Comparison of ENCODE assay signal across 8 cellular contexts in the genomic region with DNA sequence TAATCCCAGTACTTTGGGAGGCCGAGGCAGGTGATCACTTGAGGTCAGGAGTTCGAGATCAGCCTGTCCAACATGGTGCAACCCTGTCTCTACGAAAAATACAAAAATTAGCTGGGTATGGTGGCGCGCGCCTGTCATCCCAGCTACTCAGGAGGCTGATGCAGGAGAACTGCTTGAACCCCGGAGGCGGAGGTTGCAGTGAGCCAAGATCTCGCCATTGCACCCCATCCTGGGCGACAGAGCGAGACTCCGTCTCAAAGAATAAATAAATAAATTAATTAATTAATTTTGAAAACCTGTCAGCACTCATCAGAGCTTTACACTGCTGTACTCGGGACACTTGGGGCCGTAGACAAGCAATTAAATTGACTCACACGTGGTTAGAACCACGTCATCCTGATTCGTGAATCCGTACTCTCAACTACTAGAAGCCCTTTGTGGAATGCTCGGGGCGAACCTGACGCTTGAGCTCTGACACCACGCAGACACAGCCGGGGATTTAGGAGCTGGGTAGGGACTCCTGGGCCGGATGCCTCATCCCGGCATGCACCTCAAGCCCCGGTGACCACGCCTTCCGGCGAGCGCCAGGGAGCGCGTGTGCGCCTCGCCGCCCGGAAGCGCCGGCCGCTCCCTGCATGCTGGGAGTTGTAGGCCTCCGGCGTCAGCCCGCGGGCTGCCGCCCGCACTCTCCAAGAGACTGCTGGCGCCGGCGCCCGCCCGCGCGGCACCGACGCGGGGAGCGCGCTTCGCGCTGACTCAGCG. TPM values are rescaled to one million over a fixed set of nuclear protein-coding genes. Genes with fewer than 3 reads are reported as not detected.
A peak's percentile ranks its signal among the peaks of the same experiment; 100 is the strongest.
DNase-seq lines count a peak whose midpoint lies in the region; ATAC-seq and TF ChIP-seq lines count a peak whose summit lies in the region.

A gene with protein sequence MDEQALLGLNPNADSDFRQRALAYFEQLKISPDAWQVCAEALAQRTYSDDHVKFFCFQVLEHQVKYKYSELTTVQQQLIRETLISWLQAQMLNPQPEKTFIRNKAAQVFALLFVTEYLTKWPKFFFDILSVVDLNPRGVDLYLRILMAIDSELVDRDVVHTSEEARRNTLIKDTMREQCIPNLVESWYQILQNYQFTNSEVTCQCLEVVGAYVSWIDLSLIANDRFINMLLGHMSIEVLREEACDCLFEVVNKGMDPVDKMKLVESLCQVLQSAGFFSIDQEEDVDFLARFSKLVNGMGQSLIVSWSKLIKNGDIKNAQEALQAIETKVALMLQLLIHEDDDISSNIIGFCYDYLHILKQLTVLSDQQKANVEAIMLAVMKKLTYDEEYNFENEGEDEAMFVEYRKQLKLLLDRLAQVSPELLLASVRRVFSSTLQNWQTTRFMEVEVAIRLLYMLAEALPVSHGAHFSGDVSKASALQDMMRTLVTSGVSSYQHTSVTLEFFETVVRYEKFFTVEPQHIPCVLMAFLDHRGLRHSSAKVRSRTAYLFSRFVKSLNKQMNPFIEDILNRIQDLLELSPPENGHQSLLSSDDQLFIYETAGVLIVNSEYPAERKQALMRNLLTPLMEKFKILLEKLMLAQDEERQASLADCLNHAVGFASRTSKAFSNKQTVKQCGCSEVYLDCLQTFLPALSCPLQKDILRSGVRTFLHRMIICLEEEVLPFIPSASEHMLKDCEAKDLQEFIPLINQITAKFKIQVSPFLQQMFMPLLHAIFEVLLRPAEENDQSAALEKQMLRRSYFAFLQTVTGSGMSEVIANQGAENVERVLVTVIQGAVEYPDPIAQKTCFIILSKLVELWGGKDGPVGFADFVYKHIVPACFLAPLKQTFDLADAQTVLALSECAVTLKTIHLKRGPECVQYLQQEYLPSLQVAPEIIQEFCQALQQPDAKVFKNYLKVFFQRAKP (plus strand): TSS at position 685 of the 762 bp plus-strand sequence. CDS start 5,644 bp downstream, outside the sequence.

- H3K9me3 ChIP-seq in SK-N-SH (no peaks in the 10 kb centered on the region), testis (no peaks in the 10 kb centered on the region)

- no peak for TF ChIP-seq RAD21 in SK-N-SH (IDR thresholded peaks at IDR 0.05; ENCODE audit: low read length)

- no peak for TF ChIP-seq POLR2A in testis (IDR thresholded peaks at IDR 0.05)

- ATAC-seq in HG02610 (IDR thresholded peaks at IDR 0.05; ENCODE audit: unreplicated experiment), result peak; percentile 95
- peak; percentile 91 to 97 for ATAC-seq in activated naive CD4-positive, alpha-beta T cell treated with anti-CD3 and anti-CD28 coated beads, Interleukin-2, amount 50 U/mL, for 72 hours

- CTCF ChIA-PET in SK-N-SH (lab: Yijun Ruan, JAX), result interaction anchor here (1.4 kb wide), 1 partner anchor 11 kb away, joined by 3 read pairs; no protein-coding TSS in a partner anchor

- peaks cover 13 to 20% of the 10 kb centered on the region in 2 donors for H3K36me3 Mint-ChIP-seq in activated naive CD4-positive, alpha-beta T cell treated with anti-CD3 and anti-CD28 coated beads, Interleukin-2, amount 50 U/mL, for 72 hours

- H3K27ac Mint-ChIP-seq in activated naive CD4-positive, alpha-beta T cell treated with anti-CD3 and anti-CD28 coated beads, Interleukin-2, amount 50 U/mL, for 72 hours, result peak within 1 kb of the TSS; percentile 99 to 100

- H3K36me3 ChIP-seq in SK-N-SH (replicated peaks in 1 of 2; ENCODE audit: control insufficient read depth in 1 of 2, insufficient read depth in 2 of 2, low read length in 1 of 2), result no peaks in the 10 kb centered on the region
- no peaks in the 10 kb centered on the region for H3K36me3 ChIP-seq in testis (ENCODE audit: low read depth, missing control alignments)

- H3K9me3 Mint-ChIP-seq in activated naive CD4-positive, alpha-beta T cell treated with anti-CD3 and anti-CD28 coated beads, Interleukin-2, amount 50 U/mL, for 72 hours, result peaks cover 0 to 4% of the 10 kb centered on the region in 2 donors

- no peak for TF ChIP-seq EP300 in SK-N-SH (IDR thresholded peaks at IDR 0.05; ENCODE audit: borderline replicate concordance in 1 of 2, low read depth in 1 of 2, low read length in 1 of 2)

- no peaks in the 10 kb centered on the region for H3K9me2 ChIP-seq in SK-N-SH

- intact Hi-C loops in testis (cut with DNase I; ENCODE audit: low total_unique reads), result no loop called here

- H3F3A ChIP-seq in SK-N-SH (replicated peaks; ENCODE audit: insufficient read depth), result peaks cover 15% of the 10 kb centered on the region

- peak within 1 kb of the TSS; percentile 95 to 99 for H3K27ac ChIP-seq in SK-N-SH (ENCODE audit: low read depth in 2 of 2, low read length in 1 of 2)
- peak within 1 kb of the TSS; percentile 97 to 98 for H3K27ac ChIP-seq in testis

- no peaks in the 10 kb centered on the region for H3K27me3 ChIP-seq in SK-N-SH (ENCODE audit: insufficient read depth)
- H3K27me3 ChIP-seq in testis, result no peaks in the 10 kb centered on the region

- 21% methylated on average over 31 of the region's 60 CpGs for WGBS in SK-N-SH (ENCODE audit: low lambda C conversion rate)
- 11 to 34% methylated on average over 17 to 52 of the region's 60 CpGs for WGBS in testis, 2 donors

- H3K4me2 ChIP-seq in SK-N-SH, result peak within 1 kb of the TSS; percentile 89

- peak within 1 kb of the TSS; percentile 78 to 96 for H3K4me3 ChIP-seq in SK-N-SH (ENCODE audit: low read depth in 2 of 2, low read length in 1 of 2)
- H3K4me3 ChIP-seq in testis, result peak within 1 kb of the TSS; percentile 69 to 99

- TF ChIP-seq CTCF in GM10266 (IDR thresholded peaks at IDR 0.05; ENCODE audit: control insufficient read depth, insufficient read depth, low read depth, missing control alignments) (no peak), SK-N-SH (IDR thresholded peaks at IDR 0.05) (no peak), testis (IDR thresholded peaks at IDR 0.05) (no peak)

- POLR2A ChIA-PET in SK-N-SH (lab: Yijun Ruan, JAX), result interaction anchor here (0.6 kb wide), 1 partner anchor 14 kb away, joined by 3 read pairs; no protein-coding TSS in a partner anchor

- H2AFZ ChIP-seq in SK-N-SH (ENCODE audit: low read depth), result peak within 1 kb of the TSS; percentile 97

- peak; percentile 97 for DNase-seq in GM10266 (ENCODE audit: extremely low spot score)
- DNase-seq in NCI-H1092 (lab: John Stamatoyannopoulos, UW), result peak; percentile 88
- DNase-seq in SK-N-SH, result peak; percentile 95
- DNase-seq in activated naive CD4-positive, alpha-beta T cell treated with anti-CD3 and anti-CD28 coated beads, Interleukin-2, amount 50 U/mL, for 72 hours (ENCODE audit: low spot score in 2 of 2), result peak; percentile 88 to 97
- peak; percentile 72 for DNase-seq in glomerular endothelial cell (ENCODE audit: extremely low read depth, low read depth, low spot score)
- DNase-seq in occipital lobe (lab: John Stamatoyannopoulos, UW), result peak; percentile 90
- DNase-seq in testis, result peak; percentile 94

- peaks cover 40% of the 10 kb centered on the region for H3K79me2 ChIP-seq in SK-N-SH (ENCODE audit: insufficient read depth)

- peaks cover 3 to 14% of the 10 kb centered on the region in 2 experiments; a peak in 2 of 4 replicates for H3K4me1 ChIP-seq in SK-N-SH (ENCODE audit: control insufficient read depth in 1 of 2, insufficient read depth in 2 of 2, low read depth in 1 of 2, low read length in 1 of 2)
- peaks cover 5% of the 10 kb centered on the region for H3K4me1 ChIP-seq in testis

- peak within 1 kb of the TSS; percentile 100 for H3K9ac ChIP-seq in SK-N-SH

- H4K20me1 ChIP-seq in SK-N-SH (ENCODE audit: insufficient read depth), result peaks cover 21% of the 10 kb centered on the region

TF ChIP-seq in SK-N-SH, 30 proteins besides CTCF, POLR2A, EP300 and RAD21 (continues in another document):
- TF ChIP-seq RFX5 (IDR thresholded peaks at IDR 0.05; ENCODE audit: low read length) (peak; percentile 44; the same call in 1 of the 2 replicates), GABPA (IDR thresholded peaks at IDR 0.05; ENCODE audit: low read depth) (peak; percentile 81), NRF1 (IDR thresholded peaks at IDR 0.05; ENCODE audit: low read depth, low read length) (peak; percentile 56), YY1 (IDR thresholded peaks at IDR 0.05; ENCODE audit: low read depth) (0 out of 2 replicates have a peak, but pooled peaks have one; percentile 11), TCF12 (IDR thresholded peaks at IDR 0.05) (no peak), EZH2phosphoT487 (IDR thresholded peaks at IDR 0.05; ENCODE audit: borderline replicate concordance, low read depth) (no peak), GATA2 (CRISPR knock-in tag; IDR thresholded peaks at IDR 0.05) (no peak), FOSL2 (IDR thresholded peaks at IDR 0.05; ENCODE audit: borderline replicate concordance, low read depth) (0 out of 2 replicates have a peak, but pooled peaks have one; percentile 0)
- TF ChIP-seq, protein P1, sequence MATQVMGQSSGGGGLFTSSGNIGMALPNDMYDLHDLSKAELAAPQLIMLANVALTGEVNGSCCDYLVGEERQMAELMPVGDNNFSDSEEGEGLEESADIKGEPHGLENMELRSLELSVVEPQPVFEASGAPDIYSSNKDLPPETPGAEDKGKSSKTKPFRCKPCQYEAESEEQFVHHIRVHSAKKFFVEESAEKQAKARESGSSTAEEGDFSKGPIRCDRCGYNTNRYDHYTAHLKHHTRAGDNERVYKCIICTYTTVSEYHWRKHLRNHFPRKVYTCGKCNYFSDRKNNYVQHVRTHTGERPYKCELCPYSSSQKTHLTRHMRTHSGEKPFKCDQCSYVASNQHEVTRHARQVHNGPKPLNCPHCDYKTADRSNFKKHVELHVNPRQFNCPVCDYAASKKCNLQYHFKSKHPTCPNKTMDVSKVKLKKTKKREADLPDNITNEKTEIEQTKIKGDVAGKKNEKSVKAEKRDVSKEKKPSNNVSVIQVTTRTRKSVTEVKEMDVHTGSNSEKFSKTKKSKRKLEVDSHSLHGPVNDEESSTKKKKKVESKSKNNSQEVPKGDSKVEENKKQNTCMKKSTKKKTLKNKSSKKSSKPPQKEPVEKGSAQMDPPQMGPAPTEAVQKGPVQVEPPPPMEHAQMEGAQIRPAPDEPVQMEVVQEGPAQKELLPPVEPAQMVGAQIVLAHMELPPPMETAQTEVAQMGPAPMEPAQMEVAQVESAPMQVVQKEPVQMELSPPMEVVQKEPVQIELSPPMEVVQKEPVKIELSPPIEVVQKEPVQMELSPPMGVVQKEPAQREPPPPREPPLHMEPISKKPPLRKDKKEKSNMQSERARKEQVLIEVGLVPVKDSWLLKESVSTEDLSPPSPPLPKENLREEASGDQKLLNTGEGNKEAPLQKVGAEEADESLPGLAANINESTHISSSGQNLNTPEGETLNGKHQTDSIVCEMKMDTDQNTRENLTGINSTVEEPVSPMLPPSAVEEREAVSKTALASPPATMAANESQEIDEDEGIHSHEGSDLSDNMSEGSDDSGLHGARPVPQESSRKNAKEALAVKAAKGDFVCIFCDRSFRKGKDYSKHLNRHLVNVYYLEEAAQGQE (IDR thresholded peaks at IDR 0.05; ENCODE audit: low read depth, low read length), result no peak

RNA-seq across cellular contexts. Expression of the gene that starts here (rescaled TPM):
- 25.6 and 42.3 TPM in 2 replicates for polyA plus RNA-seq in SK-N-SH (2012; rRNA removed)
- polyA plus RNA-seq in SK-N-SH (2012; cell fraction: cytosol; rRNA removed), result 36.6 and 38.3 TPM in 2 replicates
- 24.3 and 79.5 TPM in 2 replicates for polyA plus RNA-seq in SK-N-SH (2012; cell fraction: nucleus; rRNA removed)
- 100 to 1,000 TPM; 124 to 138 TPM for total RNA-seq in activated naive CD4-positive, alpha-beta T cell treated with anti-CD3 and anti-CD28 coated beads, Interleukin-2, amount 50 U/mL, for 72 hours
- 39.3 and 52.2 TPM in 2 replicates for total RNA-seq in glomerular endothelial cell
- total RNA-seq in occipital lobe, result 72.7 TPM
- total RNA-seq in testis, result 10 to 100 TPM; 43.5 to 46.8 TPM
- polyA plus RNA-seq in testis (ENCODE audit: insufficient read depth, low read depth, low replicate concordance), result 47.5 TPM

Comparison
In these comparisons a context has a peak if more than half of its experiments do, and no peak if none do; other contexts are left out.
1. Peak in every context shown above with its lines: DNase-seq, ATAC-seq, H3K4me3 ChIP-seq and H3K27ac ChIP-seq.